In the genomic region with DNA sequence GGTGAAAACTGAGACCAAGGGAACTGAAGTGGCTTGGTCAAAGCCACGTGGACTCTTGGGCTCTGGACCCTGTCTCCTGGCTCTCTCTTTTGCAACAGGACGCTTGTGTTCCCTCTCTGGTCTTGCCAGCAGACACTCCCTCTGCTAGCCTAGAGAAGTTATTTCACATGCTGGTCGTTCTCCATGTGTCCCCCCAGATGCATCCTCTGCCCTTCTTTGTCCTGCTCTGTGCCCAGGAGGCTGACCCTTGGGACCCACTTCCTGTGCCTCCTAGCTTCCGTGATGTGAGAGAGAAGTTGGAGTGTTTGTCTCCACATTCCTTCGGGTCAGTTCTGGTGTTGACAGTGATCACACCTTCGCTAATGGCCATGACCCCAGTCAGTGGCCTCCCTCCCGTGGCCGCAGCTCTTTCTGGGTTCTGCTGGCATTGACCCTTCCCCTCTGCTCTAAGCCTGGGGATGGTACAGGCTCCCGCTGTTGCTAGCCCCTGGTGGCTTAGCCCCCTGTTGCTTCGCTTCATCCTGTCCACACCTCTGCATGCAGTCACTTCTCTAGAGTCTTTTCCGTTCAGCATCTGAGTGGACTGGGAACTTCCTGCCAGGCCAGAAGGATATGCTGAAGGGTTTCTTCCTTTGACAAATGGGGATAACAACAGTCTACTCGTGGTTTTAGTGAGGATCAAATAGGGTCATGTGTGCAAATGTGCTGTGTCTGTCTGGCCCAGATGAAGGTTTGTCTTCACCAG, we compare ENCODE assay signal across 1 cellular context.
TF ChIP-seq lines count a peak whose summit lies in the region.

No MANE protein-coding gene starts in this region.

TF ChIP-seq in HepG2, 621 proteins besides CTCF, POLR2A, EP300 and RAD21 (continued from another document and continues in another):
- TF ChIP-seq, protein P1, sequence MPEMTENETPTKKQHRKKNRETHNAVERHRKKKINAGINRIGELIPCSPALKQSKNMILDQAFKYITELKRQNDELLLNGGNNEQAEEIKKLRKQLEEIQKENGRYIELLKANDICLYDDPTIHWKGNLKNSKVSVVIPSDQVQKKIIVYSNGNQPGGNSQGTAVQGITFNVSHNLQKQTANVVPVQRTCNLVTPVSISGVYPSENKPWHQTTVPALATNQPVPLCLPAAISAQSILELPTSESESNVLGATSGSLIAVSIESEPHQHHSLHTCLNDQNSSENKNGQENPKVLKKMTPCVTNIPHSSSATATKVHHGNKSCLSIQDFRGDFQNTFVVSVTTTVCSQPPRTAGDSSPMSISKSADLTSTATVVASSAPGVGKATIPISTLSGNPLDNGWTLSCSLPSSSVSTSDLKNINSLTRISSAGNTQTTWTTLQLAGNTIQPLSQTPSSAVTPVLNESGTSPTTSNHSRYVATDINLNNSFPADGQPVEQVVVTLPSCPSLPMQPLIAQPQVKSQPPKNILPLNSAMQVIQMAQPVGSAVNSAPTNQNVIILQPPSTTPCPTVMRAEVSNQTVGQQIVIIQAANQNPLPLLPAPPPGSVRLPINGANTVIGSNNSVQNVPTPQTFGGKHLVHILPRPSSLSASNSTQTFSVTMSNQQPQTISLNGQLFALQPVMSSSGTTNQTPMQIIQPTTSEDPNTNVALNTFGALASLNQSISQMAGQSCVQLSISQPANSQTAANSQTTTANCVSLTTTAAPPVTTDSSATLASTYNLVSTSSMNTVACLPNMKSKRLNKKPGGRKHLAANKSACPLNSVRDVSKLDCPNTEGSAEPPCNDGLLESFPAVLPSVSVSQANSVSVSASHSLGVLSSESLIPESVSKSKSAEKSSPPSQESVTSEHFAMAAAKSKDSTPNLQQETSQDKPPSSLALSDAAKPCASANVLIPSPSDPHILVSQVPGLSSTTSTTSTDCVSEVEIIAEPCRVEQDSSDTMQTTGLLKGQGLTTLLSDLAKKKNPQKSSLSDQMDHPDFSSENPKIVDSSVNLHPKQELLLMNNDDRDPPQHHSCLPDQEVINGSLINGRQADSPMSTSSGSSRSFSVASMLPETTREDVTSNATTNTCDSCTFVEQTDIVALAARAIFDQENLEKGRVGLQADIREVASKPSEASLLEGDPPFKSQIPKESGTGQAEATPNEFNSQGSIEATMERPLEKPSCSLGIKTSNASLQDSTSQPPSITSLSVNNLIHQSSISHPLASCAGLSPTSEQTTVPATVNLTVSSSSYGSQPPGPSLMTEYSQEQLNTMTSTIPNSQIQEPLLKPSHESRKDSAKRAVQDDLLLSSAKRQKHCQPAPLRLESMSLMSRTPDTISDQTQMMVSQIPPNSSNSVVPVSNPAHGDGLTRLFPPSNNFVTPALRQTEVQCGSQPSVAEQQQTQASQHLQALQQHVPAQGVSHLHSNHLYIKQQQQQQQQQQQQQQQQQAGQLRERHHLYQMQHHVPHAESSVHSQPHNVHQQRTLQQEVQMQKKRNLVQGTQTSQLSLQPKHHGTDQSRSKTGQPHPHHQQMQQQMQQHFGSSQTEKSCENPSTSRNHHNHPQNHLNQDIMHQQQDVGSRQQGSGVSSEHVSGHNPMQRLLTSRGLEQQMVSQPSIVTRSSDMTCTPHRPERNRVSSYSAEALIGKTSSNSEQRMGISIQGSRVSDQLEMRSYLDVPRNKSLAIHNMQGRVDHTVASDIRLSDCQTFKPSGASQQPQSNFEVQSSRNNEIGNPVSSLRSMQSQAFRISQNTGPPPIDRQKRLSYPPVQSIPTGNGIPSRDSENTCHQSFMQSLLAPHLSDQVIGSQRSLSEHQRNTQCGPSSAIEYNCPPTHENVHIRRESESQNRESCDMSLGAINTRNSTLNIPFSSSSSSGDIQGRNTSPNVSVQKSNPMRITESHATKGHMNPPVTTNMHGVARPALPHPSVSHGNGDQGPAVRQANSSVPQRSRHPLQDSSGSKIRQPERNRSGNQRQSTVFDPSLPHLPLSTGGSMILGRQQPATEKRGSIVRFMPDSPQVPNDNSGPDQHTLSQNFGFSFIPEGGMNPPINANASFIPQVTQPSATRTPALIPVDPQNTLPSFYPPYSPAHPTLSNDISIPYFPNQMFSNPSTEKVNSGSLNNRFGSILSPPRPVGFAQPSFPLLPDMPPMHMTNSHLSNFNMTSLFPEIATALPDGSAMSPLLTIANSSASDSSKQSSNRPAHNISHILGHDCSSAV (CRISPR knock-in tag; IDR thresholded peaks at IDR 0.05; ENCODE audit: borderline replicate concordance), result no peak
- TF ChIP-seq ZNF329 (CRISPR knock-in tag; IDR thresholded peaks at IDR 0.05; ENCODE audit: low read depth), result no peak
- TF ChIP-seq SMC3 (IDR thresholded peaks at IDR 0.05; ENCODE audit: low read length), result 0 out of 2 replicates have a peak, but pooled peaks have one; percentile 11
- no peak for TF ChIP-seq ZNF253 (CRISPR knock-in tag; IDR thresholded peaks at IDR 0.05; ENCODE audit: borderline replicate concordance)
- 0 out of 2 replicates have a peak, but pooled peaks have one; percentile 37 for TF ChIP-seq ZNF543 (CRISPR knock-in tag; IDR thresholded peaks at IDR 0.05)
- no peak for TF ChIP-seq BRCA1 (CRISPR knock-in tag; IDR thresholded peaks at IDR 0.05)
- 0 out of 2 replicates have a peak, but pooled peaks have one; percentile 61 for TF ChIP-seq NPAS2 (CRISPR knock-in tag; IDR thresholded peaks at IDR 0.05; ENCODE audit: borderline replicate concordance)
- TF ChIP-seq, protein P2, sequence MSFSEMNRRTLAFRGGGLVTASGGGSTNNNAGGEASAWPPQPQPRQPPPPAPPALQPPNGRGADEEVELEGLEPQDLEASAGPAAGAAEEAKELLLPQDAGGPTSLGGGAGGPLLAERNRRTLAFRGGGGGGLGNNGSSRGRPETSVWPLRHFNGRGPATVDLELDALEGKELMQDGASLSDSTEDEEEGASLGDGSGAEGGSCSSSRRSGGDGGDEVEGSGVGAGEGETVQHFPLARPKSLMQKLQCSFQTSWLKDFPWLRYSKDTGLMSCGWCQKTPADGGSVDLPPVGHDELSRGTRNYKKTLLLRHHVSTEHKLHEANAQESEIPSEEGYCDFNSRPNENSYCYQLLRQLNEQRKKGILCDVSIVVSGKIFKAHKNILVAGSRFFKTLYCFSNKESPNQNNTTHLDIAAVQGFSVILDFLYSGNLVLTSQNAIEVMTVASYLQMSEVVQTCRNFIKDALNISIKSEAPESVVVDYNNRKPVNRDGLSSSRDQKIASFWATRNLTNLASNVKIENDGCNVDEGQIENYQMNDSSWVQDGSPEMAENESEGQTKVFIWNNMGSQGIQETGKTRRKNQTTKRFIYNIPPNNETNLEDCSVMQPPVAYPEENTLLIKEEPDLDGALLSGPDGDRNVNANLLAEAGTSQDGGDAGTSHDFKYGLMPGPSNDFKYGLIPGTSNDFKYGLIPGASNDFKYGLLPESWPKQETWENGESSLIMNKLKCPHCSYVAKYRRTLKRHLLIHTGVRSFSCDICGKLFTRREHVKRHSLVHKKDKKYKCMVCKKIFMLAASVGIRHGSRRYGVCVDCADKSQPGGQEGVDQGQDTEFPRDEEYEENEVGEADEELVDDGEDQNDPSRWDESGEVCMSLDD (CRISPR knock-in tag; IDR thresholded peaks at IDR 0.05; ENCODE audit: borderline replicate concordance), result no peak
- no peak for TF ChIP-seq SMAD3 (CRISPR knock-in tag; IDR thresholded peaks at IDR 0.05)
- TF ChIP-seq NONO (IDR thresholded peaks at IDR 0.05), result no peak
- no peak for TF ChIP-seq NONO (CRISPR knock-in tag; conservative IDR thresholded peaks at IDR 0.05)
- no peak for TF ChIP-seq ZNF75D (CRISPR knock-in tag; IDR thresholded peaks at IDR 0.05; ENCODE audit: borderline replicate concordance)
- no peak for TF ChIP-seq JARID2 (CRISPR knock-in tag; IDR thresholded peaks at IDR 0.05; ENCODE audit: insufficient replicate concordance)
- TF ChIP-seq HMGA1 (CRISPR knock-in tag; conservative IDR thresholded peaks at IDR 0.05), result no peak
- no peak for TF ChIP-seq ZNF891 (CRISPR knock-in tag; IDR thresholded peaks at IDR 0.05)
- TF ChIP-seq PHF20 (CRISPR knock-in tag; IDR thresholded peaks at IDR 0.05), result no peak
- no peak for TF ChIP-seq AGO2 (optimal IDR thresholded peaks at IDR 0.05; ENCODE audit: low read depth, low read length)
- TF ChIP-seq ZNF20 (CRISPR knock-in tag; IDR thresholded peaks at IDR 0.05), result no peak
- TF ChIP-seq ZNF878 (CRISPR knock-in tag; IDR thresholded peaks at IDR 0.05), result peak; percentile 76; the same call in 1 of the 2 replicates
- peak; percentile 74; the same call in 1 of the 2 replicates for TF ChIP-seq ZNF138 (CRISPR knock-in tag; IDR thresholded peaks at IDR 0.05; ENCODE audit: low read depth)
- TF ChIP-seq RFX5 (IDR thresholded peaks at IDR 0.05; ENCODE audit: low read depth, low read length), result no peak
- TF ChIP-seq MED13 (CRISPR knock-in tag; IDR thresholded peaks at IDR 0.05), result no peak
- TF ChIP-seq ZNF616 (CRISPR knock-in tag; IDR thresholded peaks at IDR 0.05; ENCODE audit: low read depth), result no peak
- TF ChIP-seq ZNF577 (CRISPR knock-in tag; IDR thresholded peaks at IDR 0.05; ENCODE audit: borderline replicate concordance, low read depth), result no peak
- TF ChIP-seq YEATS4 (CRISPR knock-in tag; IDR thresholded peaks at IDR 0.05; ENCODE audit: borderline replicate concordance), result no peak
- no peak for TF ChIP-seq KAT7 (CRISPR knock-in tag; IDR thresholded peaks at IDR 0.05; ENCODE audit: borderline replicate concordance)
- no peak for TF ChIP-seq SMARCC2 (IDR thresholded peaks at IDR 0.05)
- TF ChIP-seq, protein P3, sequence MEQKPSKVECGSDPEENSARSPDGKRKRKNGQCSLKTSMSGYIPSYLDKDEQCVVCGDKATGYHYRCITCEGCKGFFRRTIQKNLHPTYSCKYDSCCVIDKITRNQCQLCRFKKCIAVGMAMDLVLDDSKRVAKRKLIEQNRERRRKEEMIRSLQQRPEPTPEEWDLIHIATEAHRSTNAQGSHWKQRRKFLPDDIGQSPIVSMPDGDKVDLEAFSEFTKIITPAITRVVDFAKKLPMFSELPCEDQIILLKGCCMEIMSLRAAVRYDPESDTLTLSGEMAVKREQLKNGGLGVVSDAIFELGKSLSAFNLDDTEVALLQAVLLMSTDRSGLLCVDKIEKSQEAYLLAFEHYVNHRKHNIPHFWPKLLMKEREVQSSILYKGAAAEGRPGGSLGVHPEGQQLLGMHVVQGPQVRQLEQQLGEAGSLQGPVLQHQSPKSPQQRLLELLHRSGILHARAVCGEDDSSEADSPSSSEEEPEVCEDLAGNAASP (CRISPR knock-in tag; IDR thresholded peaks at IDR 0.05; ENCODE audit: borderline replicate concordance), result no peak
- TF ChIP-seq HNRNPL (IDR thresholded peaks at IDR 0.05; ENCODE audit: low read depth, low read length), result no peak
- no peak for TF ChIP-seq SIX1 (CRISPR knock-in tag; IDR thresholded peaks at IDR 0.05; ENCODE audit: borderline replicate concordance)
- TF ChIP-seq CC2D1A (CRISPR knock-in tag; IDR thresholded peaks at IDR 0.05), result no peak
- TF ChIP-seq, protein P4, sequence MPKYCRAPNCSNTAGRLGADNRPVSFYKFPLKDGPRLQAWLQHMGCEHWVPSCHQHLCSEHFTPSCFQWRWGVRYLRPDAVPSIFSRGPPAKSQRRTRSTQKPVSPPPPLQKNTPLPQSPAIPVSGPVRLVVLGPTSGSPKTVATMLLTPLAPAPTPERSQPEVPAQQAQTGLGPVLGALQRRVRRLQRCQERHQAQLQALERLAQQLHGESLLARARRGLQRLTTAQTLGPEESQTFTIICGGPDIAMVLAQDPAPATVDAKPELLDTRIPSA (CRISPR knock-in tag; IDR thresholded peaks at IDR 0.05; ENCODE audit: borderline replicate concordance), result no peak
- TF ChIP-seq, protein P5, sequence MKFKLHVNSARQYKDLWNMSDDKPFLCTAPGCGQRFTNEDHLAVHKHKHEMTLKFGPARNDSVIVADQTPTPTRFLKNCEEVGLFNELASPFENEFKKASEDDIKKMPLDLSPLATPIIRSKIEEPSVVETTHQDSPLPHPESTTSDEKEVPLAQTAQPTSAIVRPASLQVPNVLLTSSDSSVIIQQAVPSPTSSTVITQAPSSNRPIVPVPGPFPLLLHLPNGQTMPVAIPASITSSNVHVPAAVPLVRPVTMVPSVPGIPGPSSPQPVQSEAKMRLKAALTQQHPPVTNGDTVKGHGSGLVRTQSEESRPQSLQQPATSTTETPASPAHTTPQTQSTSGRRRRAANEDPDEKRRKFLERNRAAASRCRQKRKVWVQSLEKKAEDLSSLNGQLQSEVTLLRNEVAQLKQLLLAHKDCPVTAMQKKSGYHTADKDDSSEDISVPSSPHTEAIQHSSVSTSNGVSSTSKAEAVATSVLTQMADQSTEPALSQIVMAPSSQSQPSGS (CRISPR knock-in tag; IDR thresholded peaks at IDR 0.05), result peak; percentile 59; the same call in 1 of the 2 replicates
- TF ChIP-seq, protein P6, sequence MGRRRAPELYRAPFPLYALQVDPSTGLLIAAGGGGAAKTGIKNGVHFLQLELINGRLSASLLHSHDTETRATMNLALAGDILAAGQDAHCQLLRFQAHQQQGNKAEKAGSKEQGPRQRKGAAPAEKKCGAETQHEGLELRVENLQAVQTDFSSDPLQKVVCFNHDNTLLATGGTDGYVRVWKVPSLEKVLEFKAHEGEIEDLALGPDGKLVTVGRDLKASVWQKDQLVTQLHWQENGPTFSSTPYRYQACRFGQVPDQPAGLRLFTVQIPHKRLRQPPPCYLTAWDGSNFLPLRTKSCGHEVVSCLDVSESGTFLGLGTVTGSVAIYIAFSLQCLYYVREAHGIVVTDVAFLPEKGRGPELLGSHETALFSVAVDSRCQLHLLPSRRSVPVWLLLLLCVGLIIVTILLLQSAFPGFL (CRISPR knock-in tag; IDR thresholded peaks at IDR 0.05), result no peak
- peak; percentile 49; the same call in 1 of the 2 replicates for TF ChIP-seq ZNF547 (CRISPR knock-in tag; IDR thresholded peaks at IDR 0.05)
- TF ChIP-seq, protein P7, sequence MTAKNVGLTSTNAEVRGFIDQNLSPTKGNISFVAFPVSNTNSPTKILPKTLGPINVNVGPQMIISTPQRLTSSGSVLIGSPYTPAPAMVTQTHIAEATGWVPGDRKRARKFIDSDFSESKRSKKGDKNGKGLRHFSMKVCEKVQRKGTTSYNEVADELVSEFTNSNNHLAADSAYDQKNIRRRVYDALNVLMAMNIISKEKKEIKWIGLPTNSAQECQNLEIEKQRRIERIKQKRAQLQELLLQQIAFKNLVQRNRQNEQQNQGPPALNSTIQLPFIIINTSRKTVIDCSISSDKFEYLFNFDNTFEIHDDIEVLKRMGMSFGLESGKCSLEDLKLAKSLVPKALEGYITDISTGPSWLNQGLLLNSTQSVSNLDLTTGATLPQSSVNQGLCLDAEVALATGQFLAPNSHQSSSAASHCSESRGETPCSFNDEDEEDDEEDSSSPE (CRISPR knock-in tag; IDR thresholded peaks at IDR 0.05), result no peak
- TF ChIP-seq, protein P8, sequence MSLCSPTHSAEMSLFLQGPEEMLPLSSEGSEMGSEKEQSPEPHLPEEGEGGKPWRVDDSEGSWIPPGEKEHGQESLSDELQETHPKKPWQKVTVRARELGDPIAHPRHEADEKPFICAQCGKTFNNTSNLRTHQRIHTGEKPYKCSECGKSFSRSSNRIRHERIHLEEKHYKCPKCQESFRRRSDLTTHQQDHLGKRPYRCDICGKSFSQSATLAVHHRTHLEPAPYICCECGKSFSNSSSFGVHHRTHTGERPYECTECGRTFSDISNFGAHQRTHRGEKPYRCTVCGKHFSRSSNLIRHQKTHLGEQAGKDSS (CRISPR knock-in tag; IDR thresholded peaks at IDR 0.05; ENCODE audit: borderline replicate concordance, low read depth), result no peak
- no peak for TF ChIP-seq MBD4 (IDR thresholded peaks at IDR 0.05; ENCODE audit: borderline replicate concordance, low read length)
- TF ChIP-seq ZNF790 (CRISPR knock-in tag; IDR thresholded peaks at IDR 0.05; ENCODE audit: borderline replicate concordance), result no peak
- TF ChIP-seq NR2F2 (IDR thresholded peaks at IDR 0.05; ENCODE audit: borderline replicate concordance, low read depth), result peak; percentile 53; the same call in 1 of the 2 replicates
- TF ChIP-seq SP1 (IDR thresholded peaks at IDR 0.05), result no peak
- TF ChIP-seq SP1 (CRISPR knock-in tag; IDR thresholded peaks at IDR 0.05), result no peak
- TF ChIP-seq TEAD2 (CRISPR knock-in tag; IDR thresholded peaks at IDR 0.05), result no peak
